ENCODE assay signal across 8 cellular contexts in genomic region chr12:16542586-16542985, GRCh38.
"Had no signal": no experiment of that assay in that cellular context is flagged by ENCODE, and none has a peak within 500 bp of the region (broad histone marks: within the 10 kb centered on the region; RNA-seq: fewer than 3 reads in every experiment).

No MANE protein-coding gene starts in this region.

- H3K27ac Mint-ChIP-seq: IgD-negative memory B cell had no signal

- H3K27ac ChIP-seq: HL-60, KMS-11 had no signal

- DNase-seq: IMR-90, KBM-7, KG1 had no signal

- ATAC-seq: HepG2, K562 had no signal

- H3K36me3 Mint-ChIP-seq: IgD-negative memory B cell had no signal

- H3K4me3 ChIP-seq: K562 had no signal

- H3K27me3 Mint-ChIP-seq: IgD-negative memory B cell had no signal

- H3K4me1 Mint-ChIP-seq: IgD-negative memory B cell had no signal

- H3K4me3 Mint-ChIP-seq: IgD-negative memory B cell had no signal
